ENCODE assay signal across 10 cellular contexts in genomic region chr19:19606021-19606420, GRCh38. TPM values are rescaled to one million over a fixed set of nuclear protein-coding genes. Genes with fewer than 3 reads are reported as not detected.
A peak's percentile ranks its signal among the peaks of the same experiment; 100 is the strongest.
DNase-seq lines count a peak whose midpoint lies in the region; ATAC-seq, FAIRE-seq and TF ChIP-seq lines count a peak whose summit lies in the region.
"Had no signal": no experiment of that assay in that cellular context is flagged by ENCODE, and none has a peak within 500 bp of the region (broad histone marks: within the 10 kb centered on the region; RNA-seq: fewer than 3 reads in every experiment).

No MANE protein-coding gene starts in this region.

- peaks cover 3% of the 10 kb centered on the region for H3K9me3 Mint-ChIP-seq in activated T-helper 17 cell treated with anti-CD3 and anti-CD28 coated beads, Interleukin-2, amount 50 U/mL, for 72 hours

- TF ChIP-seq CTCF in body of pancreas (IDR thresholded peaks at IDR 0.05) = no peak
- no peak for TF ChIP-seq CTCF in kidney (IDR thresholded peaks at IDR 0.05; ENCODE audit: borderline replicate concordance, extremely low read depth, insufficient read depth)

- WGBS in body of pancreas, 2 donors = 93 to 100% methylated on average over 1 of the region's 1 CpG

- intact Hi-C loops in body of pancreas (cut with DNase I) (no loop called here), kidney (cut with DNase I) (no loop called here)

- H3K27ac ChIP-seq in body of pancreas (no peak overlapping the region), kidney (ENCODE audit: low read depth in 2 of 2, low read length in 2 of 2) (no peak overlapping the region)

- H3K27me3 Mint-ChIP-seq in activated T-helper 17 cell treated with anti-CD3 and anti-CD28 coated beads, Interleukin-2, amount 50 U/mL, for 72 hours = no peaks in the 10 kb centered on the region

- H3K27ac Mint-ChIP-seq in activated T-helper 17 cell treated with anti-CD3 and anti-CD28 coated beads, Interleukin-2, amount 50 U/mL, for 72 hours = peak overlapping the region; percentile 85

- H3K36me3 ChIP-seq in mucosa of stomach (ENCODE audit: control insufficient read depth, insufficient read depth, low read length) (no peaks in the 10 kb centered on the region), body of pancreas (replicated peaks in 1 of 2; ENCODE audit: insufficient read depth in 1 of 2, low read depth in 2 of 2) (no peaks in the 10 kb centered on the region), kidney (ENCODE audit: control insufficient read depth in 1 of 2, insufficient read depth in 2 of 2, low read length in 2 of 2) (no peaks in the 10 kb centered on the region)

- no peak overlapping the region for H3K4me3 ChIP-seq in mucosa of stomach (ENCODE audit: low read length)
- H3K4me3 ChIP-seq in body of pancreas = no peak overlapping the region
- no peak overlapping the region for H3K4me3 ChIP-seq in kidney (ENCODE audit: low read length in 2 of 2)

- H3K4me1 ChIP-seq in mucosa of stomach (ENCODE audit: control insufficient read depth, insufficient read depth, low read length) (peaks cover 43% of the 10 kb centered on the region), body of pancreas (no peaks in the 10 kb centered on the region), kidney (ENCODE audit: control insufficient read depth in 1 of 2, insufficient read depth in 1 of 2, low read depth in 1 of 2, low read length in 2 of 2) (no peaks in the 10 kb centered on the region)

- peak; percentile 21 for DNase-seq in DMS53 treated with DMSO at 0.1 percent for 48 hours (lab: John Stamatoyannopoulos, UW; ENCODE audit: unreplicated experiment)
- peak; percentile 72 for DNase-seq in NCI-H1694 (lab: John Stamatoyannopoulos, UW)
- DNase-seq in body of pancreas = no peak
- DNase-seq in kidney = no peak
- DNase-seq in hippocampal formation (lab: John Stamatoyannopoulos, UW) = no peak
- no peak for DNase-seq in urothelium cell line (ENCODE audit: low spot score)
- DNase-seq: GOT3, NCI-H146 had no signal

- TF ChIP-seq POLR2A in body of pancreas (IDR thresholded peaks at IDR 0.05) = no peak

- H3K9me3 ChIP-seq in mucosa of stomach (ENCODE audit: control insufficient read depth, low read length) = no peaks in the 10 kb centered on the region
- no peaks in the 10 kb centered on the region for H3K9me3 ChIP-seq in body of pancreas
- no peaks in the 10 kb centered on the region for H3K9me3 ChIP-seq in kidney (ENCODE audit: control insufficient read depth in 1 of 2, low read length in 2 of 2)

- peaks cover 77% of the 10 kb centered on the region for H3K36me3 Mint-ChIP-seq in activated T-helper 17 cell treated with anti-CD3 and anti-CD28 coated beads, Interleukin-2, amount 50 U/mL, for 72 hours (ENCODE audit: low read depth)

- peaks cover 41% of the 10 kb centered on the region for H3K4me1 Mint-ChIP-seq in activated T-helper 17 cell treated with anti-CD3 and anti-CD28 coated beads, Interleukin-2, amount 50 U/mL, for 72 hours

- H3K4me3 Mint-ChIP-seq in activated T-helper 17 cell treated with anti-CD3 and anti-CD28 coated beads, Interleukin-2, amount 50 U/mL, for 72 hours = peak overlapping the region; percentile 70

- H3K27me3 ChIP-seq in mucosa of stomach (ENCODE audit: control insufficient read depth, insufficient read depth, low read length) (no peaks in the 10 kb centered on the region), body of pancreas (no peaks in the 10 kb centered on the region)

- ATAC-seq in activated T-helper 17 cell treated with anti-CD3 and anti-CD28 coated beads, Interleukin-2, amount 50 U/mL, for 72 hours (replicated peaks) = peak; percentile 92
- ATAC-seq in body of pancreas = no peak

- FAIRE-seq in kidney (lab: Jason Lieb, UNC) (no peak), urothelium cell line (lab: Jason Lieb, UNC) (no peak)

- H3K9ac ChIP-seq in mucosa of stomach (ENCODE audit: low read length) (peak overlapping the region; percentile 49), kidney (ENCODE audit: low read length in 2 of 2) (no peak overlapping the region)

RNA-seq across cellular contexts. Expression of gene PBX4, which starts 12.5 kb away (rescaled TPM):
- total RNA-seq in activated T-helper 17 cell treated with anti-CD3 and anti-CD28 coated beads, Interleukin-2, amount 50 U/mL, for 72 hours = 100 to 1,000 TPM in 1 of 2 donors, 10 to 100 TPM in 1; 63.9 to 101 TPM
- 1 to 10 TPM; 1.6 to 8.2 TPM for total RNA-seq in body of pancreas
- 5.7 TPM for total RNA-seq in kidney
- polyA plus RNA-seq in kidney (ENCODE audit: insufficient read depth, low read depth, low replicate concordance) = 3.9 TPM

RNA-seq across cellular contexts. Expression of gene LPAR2, which starts 22.0 kb away (rescaled TPM):
- total RNA-seq in activated T-helper 17 cell treated with anti-CD3 and anti-CD28 coated beads, Interleukin-2, amount 50 U/mL, for 72 hours = 10 to 100 TPM; 46.3 to 85.6 TPM
- total RNA-seq in body of pancreas (10 to 100 TPM; 14.3 to 20.8 TPM), kidney (10.4 TPM)
- polyA plus RNA-seq in kidney (ENCODE audit: insufficient read depth, low read depth, low replicate concordance) = 5.6 TPM

RNA-seq across cellular contexts. Expression of gene GMIP, which starts 37.4 kb away (rescaled TPM):
- total RNA-seq in activated T-helper 17 cell treated with anti-CD3 and anti-CD28 coated beads, Interleukin-2, amount 50 U/mL, for 72 hours = 100 to 1,000 TPM in 1 of 2 donors, 10 to 100 TPM in 1; 79.9 to 100 TPM
- total RNA-seq in body of pancreas (10 to 100 TPM in 1 of 2 donors, 1 to 10 TPM in 1; 3.6 to 20.1 TPM), kidney (18.8 TPM)
- 3.3 TPM for polyA plus RNA-seq in kidney (ENCODE audit: insufficient read depth, low read depth, low replicate concordance)

RNA-seq across cellular contexts. Expression of gene ATP13A1, which starts 57.5 kb away (rescaled TPM):
- total RNA-seq in activated T-helper 17 cell treated with anti-CD3 and anti-CD28 coated beads, Interleukin-2, amount 50 U/mL, for 72 hours = 10 to 100 TPM; 47.8 to 79.6 TPM
- total RNA-seq in body of pancreas = 100 to 1,000 TPM in 1 of 2 donors, 10 to 100 TPM in 1; 38.7 to 570 TPM
- 78.1 TPM for total RNA-seq in kidney
- polyA plus RNA-seq in kidney (ENCODE audit: insufficient read depth, low read depth, low replicate concordance) = 30.1 TPM

Comparison
In these comparisons a context has a peak if more than half of its experiments do, and no peak if none do; other contexts are left out.
1. DNase-seq: peak in DMS53 treated with DMSO at 0.1 percent for 48 hours (single experiment) and NCI-H1694 (single experiment); none in body of pancreas (0 of 4), kidney (single experiment), hippocampal formation (0 of 2) and urothelium cell line (single experiment).